ENCODE assay signal across 22 cellular contexts in genomic region chr6:129717287-129717686, GRCh38. TPM values are rescaled to one million over a fixed set of nuclear protein-coding genes. Genes with fewer than 3 reads are reported as not detected.
DNase-seq lines count a peak whose midpoint lies in the region; ATAC-seq and TF ChIP-seq lines count a peak whose summit lies in the region.
"Had no signal": no experiment of that assay in that cellular context is flagged by ENCODE, and none has a peak within 500 bp of the region (broad histone marks: within the 10 kb centered on the region; RNA-seq: fewer than 3 reads in every experiment).

No MANE protein-coding gene starts in this region.

- DNase-seq in HT1080 (ENCODE audit: low read depth) (peak; percentile 57), adrenal gland (peak in 5 of 7 donors; percentile 41 to 65 (median 60)), fibroblast of the aortic adventitia (ENCODE audit: low read depth) (peak; percentile 54), A172 (ENCODE audit: low spot score) (no peak), colonic mucosa (no peak)
- no peak for DNase-seq in stimulated activated naive CD4-positive, alpha-beta T cell treated with Interleukin-2 at 50 U/mL for 16 hours (lab: John Stamatoyannopoulos, UW)
- DNase-seq: activated CD4-positive, alpha-beta T cell treated with anti-CD3 and anti-CD28 coated beads, Interleukin-2, amount 50 U/mL, for 4 hours; CD8-positive, alpha-beta T cell; effector memory CD4-positive, alpha-beta T cell; GDM1; H9; head of caudate nucleus; left ventricle myocardium inferior; NCI-H2081 treated with DMSO at 0.1 percent for 48 hours; Right ventricle myocardium superior; stimulated activated naive B cell treated with anti-CD40 and anti-IgM and Interleukin-4, amounts not matched to agents 10 μg/mL and 1 μg/mL and 100 μg/mL, for 72 hours; T1000 had no signal

- H3K4me3 ChIP-seq in adrenal gland = no peak overlapping the region
- H3K4me3 ChIP-seq in fibroblast of the aortic adventitia (ENCODE audit: low read depth, low read length) = no peak overlapping the region
- no peak overlapping the region for H3K4me3 ChIP-seq in skeletal muscle satellite cell (ENCODE audit: low read length)
- no peak overlapping the region for H3K4me3 ChIP-seq in colonic mucosa
- H3K4me3 ChIP-seq: left ventricle myocardium inferior, right atrium auricular region had no signal

- 41 to 48% (median 43%) methylated on average over 5 of the region's 5 CpGs for WGBS in adrenal gland, 4 donors

- no peaks in the 10 kb centered on the region for H3K27me3 ChIP-seq in adrenal gland
- H3K27me3 ChIP-seq in skeletal muscle satellite cell (ENCODE audit: control insufficient read depth, insufficient read depth, low read length) = no peaks in the 10 kb centered on the region
- no peaks in the 10 kb centered on the region for H3K27me3 ChIP-seq in colonic mucosa
- H3K27me3 ChIP-seq: right atrium auricular region had no signal

- ATAC-seq in GM19328 (IDR thresholded peaks at IDR 0.05; ENCODE audit: unreplicated experiment) = no peak
- ATAC-seq: activated T-helper 17 cell treated with anti-CD3 and anti-CD28 coated beads, Interleukin-2, amount 50 U/mL, for 72 hours; CD8-positive, alpha-beta T cell; natural killer cell treated with Interleukin-12 subunit alpha and Interleukin-12 subunit beta and Interleukin-15 and Interleukin-18, amount 100 ng/mL, for 72 hours; stimulated activated naive B cell treated with anti-CD40 and anti-IgM and Interleukin-4, amounts not matched to agents 10 μg/mL and 1 μg/mL and 100 μg/mL, for 72 hours had no signal

- no peaks in the 10 kb centered on the region for H3K9me3 ChIP-seq in adrenal gland (replicated peaks in 1 of 3)
- H3K9me3 ChIP-seq in skeletal muscle satellite cell (replicated peaks; ENCODE audit: low read length) = no peaks in the 10 kb centered on the region
- H3K9me3 ChIP-seq in colonic mucosa = no peaks in the 10 kb centered on the region
- H3K9me3 ChIP-seq: left ventricle myocardium inferior, right atrium auricular region had no signal

- intact Hi-C loops in adrenal gland (cut with DNase I) (no loop called here), colonic mucosa (cut with DNase I) (no loop called here)

- H3K27ac ChIP-seq in adrenal gland (peak overlapping the region in 2 of 5 donors; percentile 7 to 61), colonic mucosa (no peak overlapping the region)
- H3K27ac ChIP-seq: left ventricle myocardium inferior, right atrium auricular region had no signal

- H3K9ac ChIP-seq in skeletal muscle satellite cell (ENCODE audit: low read depth, low read length) = no peak overlapping the region
- no peak overlapping the region for H3K9ac ChIP-seq in colonic mucosa (ENCODE audit: low read depth in 2 of 2, low read length in 2 of 2)

- H3K4me1 ChIP-seq in adrenal gland (replicated peaks in 1 of 2) (peaks cover 4 to 26% of the 10 kb centered on the region in 2 donors), skeletal muscle satellite cell (ENCODE audit: control insufficient read depth, insufficient read depth, low read length) (peaks cover 12% of the 10 kb centered on the region), colonic mucosa (no peaks in the 10 kb centered on the region)

- H3K36me3 ChIP-seq in adrenal gland (replicated peaks in 1 of 2) (no peaks in the 10 kb centered on the region), skeletal muscle satellite cell (ENCODE audit: insufficient read depth, low read length) (no peaks in the 10 kb centered on the region), colonic mucosa (no peaks in the 10 kb centered on the region)
- H3K36me3 ChIP-seq: left ventricle myocardium inferior, right atrium auricular region had no signal

- H3K4me2 ChIP-seq in skeletal muscle satellite cell (ENCODE audit: low read length) = peak overlapping the region; percentile 54

- no peak for TF ChIP-seq CTCF in adrenal gland (IDR thresholded peaks at IDR 0.05)
- no peak for TF ChIP-seq CTCF in fibroblast of the aortic adventitia (IDR thresholded peaks at IDR 0.05; ENCODE audit: insufficient read depth, low read length)
- no peak for TF ChIP-seq CTCF in colonic mucosa (IDR thresholded peaks at IDR 0.05)

- TF ChIP-seq POLR2A in adrenal gland (IDR thresholded peaks at IDR 0.05) = no peak

RNA-seq across cellular contexts. Expression of gene ARHGAP18, which starts 7.3 kb away (rescaled TPM):
- total RNA-seq in HT1080 (2014; rRNA removed; shearing (Covaris generic)) = 30.4 and 32.1 TPM in 2 replicates
- polyA plus RNA-seq in HT1080 (2015; cell fraction: cytosol; rRNA removed) = 14.6 and 19.6 TPM in 2 replicates
- 15.9 and 16.2 TPM in 2 replicates for polyA plus RNA-seq in HT1080 (2015; cell fraction: nucleus; rRNA removed)
- total RNA-seq in adrenal gland (10 to 100 TPM; 50.6 to 90.6 (median 79.8) TPM), fibroblast of the aortic adventitia (ENCODE audit: low replicate concordance) (26.2 and 65.8 TPM in 2 replicates), colonic mucosa (10 to 100 TPM; 18.7 to 28.3 TPM)
- polyA plus RNA-seq in adrenal gland = 10 to 100 TPM; 22.0 to 78.3 (median 27.1) TPM
- total RNA-seq in skeletal muscle satellite cell (2012; rRNA removed) = 36.5 and 37.1 TPM in 2 replicates
- total RNA-seq in A172 (2014; rRNA removed; shearing (Covaris generic)) = 112 and 140 TPM in 2 replicates

Comparison
In these comparisons a context has a peak if more than half of its experiments do, and no peak if none do; other contexts are left out.
1. DNase-seq: peak in HT1080 (single experiment), adrenal gland (5 of 7) and fibroblast of the aortic adventitia (single experiment); none in A172 (single experiment), colonic mucosa (single experiment) and stimulated activated naive CD4-positive, alpha-beta T cell treated with Interleukin-2 at 50 U/mL for 16 hours (single experiment).